19 cellular contexts compared by ENCODE assay signal in the genomic region with DNA sequence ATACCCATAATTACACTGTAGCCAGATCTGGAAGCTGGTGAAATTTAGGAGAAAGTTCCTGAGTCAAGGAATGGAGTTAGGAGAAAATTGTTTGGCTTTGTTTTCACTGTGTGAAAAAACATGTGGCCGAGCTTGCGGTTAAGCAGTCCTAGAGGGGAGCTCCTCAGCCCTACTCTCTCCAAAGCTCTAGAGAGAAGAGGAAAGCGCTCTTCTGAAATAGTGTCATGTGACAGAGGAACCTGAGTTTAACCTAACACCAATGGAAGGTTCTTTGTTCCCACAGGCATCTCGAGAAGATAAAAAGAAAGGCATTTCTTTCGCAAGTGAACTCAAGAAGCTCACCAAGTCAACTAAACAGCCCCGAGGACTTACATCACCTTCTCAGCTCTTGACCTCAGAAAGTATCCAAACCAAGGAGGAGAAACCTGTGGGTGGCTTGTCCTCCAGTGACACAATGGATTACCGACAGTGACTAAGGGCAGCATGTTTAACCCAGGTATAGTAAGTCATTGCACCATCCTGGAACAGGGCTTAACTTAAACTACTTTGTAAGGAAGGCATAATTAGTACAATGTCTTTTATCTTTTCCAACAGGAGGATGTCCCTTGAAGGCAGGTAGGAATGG. TPM values are rescaled to one million over a fixed set of nuclear protein-coding genes. Genes with fewer than 3 reads are reported as not detected.
A peak's percentile ranks its signal among the peaks of the same experiment; 100 is the strongest.
DNase-seq lines count a peak whose midpoint lies in the region; ATAC-seq and TF ChIP-seq lines count a peak whose summit lies in the region.
"Had no signal": no experiment of that assay in that cellular context is flagged by ENCODE, and none has a peak within 500 bp of the region (broad histone marks: within the 10 kb centered on the region; RNA-seq: fewer than 3 reads in every experiment).

No MANE protein-coding gene starts in this region.

- CTCF ChIA-PET in activated CD8-positive, alpha-beta T cell treated with anti-CD3 and anti-CD28 coated beads, Interleukin-2, amount 10 ng/mL, durations not matched to agents 7 days and 5 days (lab: Charles Lee): interaction anchor here (0.9 kb wide), 1 partner anchor 117 kb away, joined by 3 read pairs; no protein-coding TSS in a partner anchor
- CTCF ChIA-PET in activated CD8-positive, alpha-beta T cell treated with anti-CD3 and anti-CD28 coated beads for 36 hours (lab: Charles Lee): interaction anchor here (1.1 kb wide), 1 partner anchor 119 kb away, joined by 3 read pairs; no protein-coding TSS in a partner anchor

- no peaks in the 10 kb centered on the region for H3K4me1 Mint-ChIP-seq in activated CD8-positive, alpha-beta T cell treated with anti-CD3 and anti-CD28 coated beads, Interleukin-2, amount 10 ng/mL, durations not matched to agents 7 days and 5 days (ENCODE audit: low read depth)
- H3K4me1 Mint-ChIP-seq in activated CD8-positive, alpha-beta T cell treated with anti-CD3 and anti-CD28 coated beads for 36 hours (ENCODE audit: low read depth): no peaks in the 10 kb centered on the region
- H3K4me1 Mint-ChIP-seq: B cell had no signal

- H3K36me3 ChIP-seq in GM23248 (ENCODE audit: low read depth): peaks cover 11% of the 10 kb centered on the region; the same call in 1 of the 2 replicates
- peaks cover 0 to 29% of the 10 kb centered on the region in 2 donors for H3K36me3 ChIP-seq in left lung

- in situ Hi-C loops in GM23248 (cut with MboI): loop anchor here (10.0 kb wide), 1 partner anchor 410 kb away; no protein-coding TSS in a partner anchor

- no peak for ATAC-seq in activated CD8-positive, alpha-beta T cell treated with anti-CD3 and anti-CD28 coated beads, Interleukin-2, amount 10 ng/mL, durations not matched to agents 7 days and 5 days
- no peak for ATAC-seq in activated CD8-positive, alpha-beta T cell treated with anti-CD3 and anti-CD28 coated beads for 36 hours
- peak; percentile 76 for ATAC-seq in left lung
- ATAC-seq in HG03460 (IDR thresholded peaks at IDR 0.05; ENCODE audit: unreplicated experiment): no peak
- no peak for ATAC-seq in HG02610 (IDR thresholded peaks at IDR 0.05; ENCODE audit: unreplicated experiment)
- ATAC-seq: HCT116, PC-3 had no signal

- H3K4me1 ChIP-seq in GM23248 (ENCODE audit: insufficient read depth): no peaks in the 10 kb centered on the region
- H3K4me1 ChIP-seq in left lung: no peaks in the 10 kb centered on the region

- DNase-seq in activated CD8-positive, alpha-beta T cell treated with anti-CD3 and anti-CD28 coated beads, Interleukin-2, amount 10 ng/mL, durations not matched to agents 7 days and 5 days: no peak
- DNase-seq in activated CD8-positive, alpha-beta T cell treated with anti-CD3 and anti-CD28 coated beads for 36 hours: no peak
- DNase-seq in GM23248 (peak; percentile 2), amniotic epithelial cell (ENCODE audit: low read depth) (peak; percentile 49), left lung (no peak), NCI-H2196 (lab: John Stamatoyannopoulos, UW; ENCODE audit: unreplicated experiment) (no peak)
- DNase-seq: DMS 273 treated with DMSO at 0.1 percent for 48 hours, DND-41, NCI-H1105 treated with DMSO at 0.1 percent for 48 hours, NCI-H1694 treated with DMSO at 0.1 percent for 48 hours, NCI-H345, NCI-H524 treated with DMSO at 0.1 percent for 48 hours, PC-3, RPMI8226, SHP77 treated with DMSO at 0.1 percent for 48 hours had no signal

- H3K27me3 Mint-ChIP-seq in activated CD8-positive, alpha-beta T cell treated with anti-CD3 and anti-CD28 coated beads, Interleukin-2, amount 10 ng/mL, durations not matched to agents 7 days and 5 days (ENCODE audit: low read depth): no peaks in the 10 kb centered on the region
- H3K27me3 Mint-ChIP-seq in activated CD8-positive, alpha-beta T cell treated with anti-CD3 and anti-CD28 coated beads for 36 hours: no peaks in the 10 kb centered on the region
- H3K27me3 Mint-ChIP-seq: B cell had no signal

- TF ChIP-seq CTCF in activated CD8-positive, alpha-beta T cell treated with anti-CD3 and anti-CD28 coated beads for 36 hours (IDR thresholded peaks at IDR 0.05): no peak
- TF ChIP-seq CTCF in left lung (IDR thresholded peaks at IDR 0.05): no peak

- WGBS in GM23248 (ENCODE audit: low coverage in 1 of 2, low lambda C conversion rate in 2 of 2, missing lambda C conversion rate in 2 of 2), 2 experiments: 90 to 93% methylated on average over 7 of the region's 7 CpGs

- POLR2A ChIA-PET in activated CD8-positive, alpha-beta T cell treated with anti-CD3 and anti-CD28 coated beads, Interleukin-2, amount 10 ng/mL, durations not matched to agents 7 days and 5 days (lab: Charles Lee): no interaction called here
- POLR2A ChIA-PET in activated CD8-positive, alpha-beta T cell treated with anti-CD3 and anti-CD28 coated beads for 36 hours (lab: Charles Lee): no interaction called here

- H3F3A ChIP-seq in GM23248 (ENCODE audit: insufficient read depth): peaks cover 8% of the 10 kb centered on the region; the same call in 1 of the 2 replicates

- H3K4me3 Mint-ChIP-seq in activated CD8-positive, alpha-beta T cell treated with anti-CD3 and anti-CD28 coated beads, Interleukin-2, amount 10 ng/mL, durations not matched to agents 7 days and 5 days: no peak overlapping the region
- no peak overlapping the region for H3K4me3 Mint-ChIP-seq in activated CD8-positive, alpha-beta T cell treated with anti-CD3 and anti-CD28 coated beads for 36 hours
- H3K4me3 Mint-ChIP-seq: B cell had no signal

- intact Hi-C loops in activated CD8-positive, alpha-beta T cell treated with anti-CD3 and anti-CD28 coated beads for 36 hours (cut with micrococcal nuclease): no loop called here
- intact Hi-C loops in left lung (cut with DNase I): loop anchor here in 1 of 2 donors (10.0 kb wide), 1 partner anchor 410 kb away; no protein-coding TSS in a partner anchor

- H3K27ac ChIP-seq in GM23248 (no peak overlapping the region), left lung (no peak overlapping the region)

- H4K20me1 ChIP-seq in GM23248 (ENCODE audit: insufficient read depth): no peaks in the 10 kb centered on the region

- H2AFZ ChIP-seq in GM23248: no peak overlapping the region

- H3K4me3 ChIP-seq in GM23248 (no peak overlapping the region), left lung (no peak overlapping the region)

- no peaks in the 10 kb centered on the region for H3K9me3 Mint-ChIP-seq in activated CD8-positive, alpha-beta T cell treated with anti-CD3 and anti-CD28 coated beads, Interleukin-2, amount 10 ng/mL, durations not matched to agents 7 days and 5 days (ENCODE audit: insufficient read depth)
- H3K9me3 Mint-ChIP-seq in activated CD8-positive, alpha-beta T cell treated with anti-CD3 and anti-CD28 coated beads for 36 hours: no peaks in the 10 kb centered on the region

- no peaks in the 10 kb centered on the region for H3K9me2 ChIP-seq in GM23248 (ENCODE audit: insufficient read depth)

- H3K4me2 ChIP-seq in GM23248 (ENCODE audit: unreplicated experiment): no peak overlapping the region

- H3K79me2 ChIP-seq in GM23248 (ENCODE audit: insufficient read depth): no peaks in the 10 kb centered on the region

- peak overlapping the region; percentile 20 for H3K27ac Mint-ChIP-seq in activated CD8-positive, alpha-beta T cell treated with anti-CD3 and anti-CD28 coated beads, Interleukin-2, amount 10 ng/mL, durations not matched to agents 7 days and 5 days
- no peak overlapping the region for H3K27ac Mint-ChIP-seq in activated CD8-positive, alpha-beta T cell treated with anti-CD3 and anti-CD28 coated beads for 36 hours
- H3K27ac Mint-ChIP-seq: B cell had no signal

- H3K27me3 ChIP-seq in GM23248 (replicated peaks; ENCODE audit: insufficient read depth) (no peaks in the 10 kb centered on the region), left lung (no peaks in the 10 kb centered on the region)

- H3K36me3 Mint-ChIP-seq in activated CD8-positive, alpha-beta T cell treated with anti-CD3 and anti-CD28 coated beads, Interleukin-2, amount 10 ng/mL, durations not matched to agents 7 days and 5 days (ENCODE audit: low read depth): peaks cover 21% of the 10 kb centered on the region
- peaks cover 27% of the 10 kb centered on the region for H3K36me3 Mint-ChIP-seq in activated CD8-positive, alpha-beta T cell treated with anti-CD3 and anti-CD28 coated beads for 36 hours (ENCODE audit: low read depth)

- H3K9me3 ChIP-seq in GM23248 (ENCODE audit: low read depth) (no peaks in the 10 kb centered on the region), left lung (no peaks in the 10 kb centered on the region)

- H3K9ac ChIP-seq in GM23248: no peak overlapping the region

RNA-seq across cellular contexts. Expression of a gene that starts 38.0 kb away (rescaled TPM):
- 10 to 100 TPM; 21.6 to 22.2 TPM for total RNA-seq in activated CD8-positive, alpha-beta T cell treated with anti-CD3 and anti-CD28 coated beads, Interleukin-2, amount 10 ng/mL, durations not matched to agents 7 days and 5 days
- 10 to 100 TPM; 45.5 to 46.6 TPM for total RNA-seq in activated CD8-positive, alpha-beta T cell treated with anti-CD3 and anti-CD28 coated beads for 36 hours
- total RNA-seq in GM23248 (2014; rRNA removed; shearing (Covaris generic)): 29.9 and 44.9 TPM in 2 replicates
- polyA plus RNA-seq in GM23248 (2016; fragmentation: Nextera tagmentation; extraction: Ambion mirVana): 22.3 and 23.4 TPM in 2 replicates
- 10 to 100 TPM; 13.7 to 18.7 TPM for total RNA-seq in left lung

Comparison
In these comparisons a context has a peak if more than half of its experiments do, and no peak if none do; other contexts are left out.
1. DNase-seq: peak in GM23248 (single experiment) and amniotic epithelial cell (single experiment); none in activated CD8-positive, alpha-beta T cell treated with anti-CD3 and anti-CD28 coated beads, Interleukin-2, amount 10 ng/mL, durations not matched to agents 7 days and 5 days (single experiment), activated CD8-positive, alpha-beta T cell treated with anti-CD3 and anti-CD28 coated beads for 36 hours (single experiment), left lung (0 of 2) and NCI-H2196 (single experiment).